In the genomic region with DNA sequence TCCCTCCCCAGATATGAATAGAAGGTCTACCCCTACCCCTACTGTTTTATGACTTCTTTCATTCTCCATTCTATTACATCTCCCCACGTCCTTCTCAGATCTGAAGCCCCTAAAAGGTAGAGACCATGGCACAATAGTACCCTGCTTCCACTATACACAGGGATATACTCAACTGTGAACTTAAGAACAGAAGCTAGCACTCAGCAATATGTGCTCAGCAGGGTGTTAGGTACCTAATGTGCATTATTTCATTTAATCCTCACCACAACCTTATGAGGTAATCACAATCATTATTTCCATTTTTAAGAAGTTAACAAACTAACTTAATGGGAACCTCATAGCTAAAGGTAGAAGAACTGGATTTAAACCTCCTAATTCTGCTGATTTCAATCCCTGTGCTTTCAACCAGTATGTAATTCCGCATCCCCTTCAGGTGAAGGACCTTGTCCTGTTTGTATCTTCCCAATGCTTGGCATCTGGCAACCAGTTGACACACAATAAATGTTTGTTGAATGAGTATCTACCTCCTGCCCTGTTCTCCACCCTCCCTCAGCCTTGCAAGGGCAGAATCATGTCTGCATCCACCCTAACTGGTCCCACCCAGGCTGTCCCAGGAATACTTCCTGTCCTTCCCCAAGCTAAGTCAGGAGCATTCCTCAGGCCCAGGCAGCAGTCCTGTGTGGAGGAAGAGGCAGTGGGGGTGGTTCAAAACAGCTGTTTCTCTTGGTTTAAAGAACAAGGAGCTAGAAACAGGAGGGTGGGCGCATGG, we compare ENCODE assay signal across 1 cellular context.
TF ChIP-seq lines count a peak whose summit lies in the region.

No MANE protein-coding gene starts in this region.

TF ChIP-seq in WTC11, 78 proteins besides CTCF, POLR2A, EP300 and RAD21 (continued from another document):
- TF ChIP-seq, protein P1, sequence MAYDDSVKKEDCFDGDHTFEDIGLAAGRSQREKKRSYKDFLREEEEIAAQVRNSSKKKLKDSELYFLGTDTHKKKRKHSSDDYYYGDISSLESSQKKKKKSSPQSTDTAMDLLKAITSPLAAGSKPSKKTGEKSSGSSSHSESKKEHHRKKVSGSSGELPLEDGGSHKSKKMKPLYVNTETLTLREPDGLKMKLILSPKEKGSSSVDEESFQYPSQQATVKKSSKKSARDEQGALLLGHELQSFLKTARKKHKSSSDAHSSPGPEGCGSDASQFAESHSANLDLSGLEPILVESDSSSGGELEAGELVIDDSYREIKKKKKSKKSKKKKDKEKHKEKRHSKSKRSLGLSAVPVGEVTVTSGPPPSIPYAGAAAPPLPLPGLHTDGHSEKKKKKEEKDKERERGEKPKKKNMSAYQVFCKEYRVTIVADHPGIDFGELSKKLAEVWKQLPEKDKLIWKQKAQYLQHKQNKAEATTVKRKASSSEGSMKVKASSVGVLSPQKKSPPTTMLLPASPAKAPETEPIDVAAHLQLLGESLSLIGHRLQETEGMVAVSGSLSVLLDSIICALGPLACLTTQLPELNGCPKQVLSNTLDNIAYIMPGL (CRISPR knock-in tag; IDR thresholded peaks at IDR 0.05), result no peak
- TF ChIP-seq FOXK1 (CRISPR knock-in tag; IDR thresholded peaks at IDR 0.05) (no peak), SOX15 (CRISPR knock-in tag; IDR thresholded peaks at IDR 0.05) (no peak), PRRX2 (CRISPR knock-in tag; IDR thresholded peaks at IDR 0.05) (no peak), ZNF219 (CRISPR knock-in tag; IDR thresholded peaks at IDR 0.05; ENCODE audit: borderline replicate concordance) (no peak), FOXJ3 (CRISPR knock-in tag; IDR thresholded peaks at IDR 0.05; ENCODE audit: borderline replicate concordance) (no peak), ZNF416 (CRISPR knock-in tag; IDR thresholded peaks at IDR 0.05) (no peak), TEAD4 (CRISPR knock-in tag; IDR thresholded peaks at IDR 0.05) (no peak), ZNF138 (CRISPR knock-in tag; conservative IDR thresholded peaks at IDR 0.05) (no peak), NFE2L1 (CRISPR knock-in tag; IDR thresholded peaks at IDR 0.05) (no peak), ZNF396 (CRISPR knock-in tag; IDR thresholded peaks at IDR 0.05; ENCODE audit: borderline replicate concordance) (no peak), ZNF263 (CRISPR knock-in tag; IDR thresholded peaks at IDR 0.05; ENCODE audit: low read depth) (no peak), KAT7 (CRISPR knock-in tag; IDR thresholded peaks at IDR 0.05; ENCODE audit: borderline replicate concordance) (no peak), ELF4 (CRISPR knock-in tag; IDR thresholded peaks at IDR 0.05; ENCODE audit: low read depth) (no peak)
- TF ChIP-seq, protein P2, sequence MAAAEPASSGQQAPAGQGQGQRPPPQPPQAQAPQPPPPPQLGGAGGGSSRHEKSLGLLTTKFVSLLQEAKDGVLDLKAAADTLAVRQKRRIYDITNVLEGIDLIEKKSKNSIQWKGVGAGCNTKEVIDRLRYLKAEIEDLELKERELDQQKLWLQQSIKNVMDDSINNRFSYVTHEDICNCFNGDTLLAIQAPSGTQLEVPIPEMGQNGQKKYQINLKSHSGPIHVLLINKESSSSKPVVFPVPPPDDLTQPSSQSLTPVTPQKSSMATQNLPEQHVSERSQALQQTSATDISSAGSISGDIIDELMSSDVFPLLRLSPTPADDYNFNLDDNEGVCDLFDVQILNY (CRISPR knock-in tag; IDR thresholded peaks at IDR 0.05), result no peak
- TF ChIP-seq, protein P3, sequence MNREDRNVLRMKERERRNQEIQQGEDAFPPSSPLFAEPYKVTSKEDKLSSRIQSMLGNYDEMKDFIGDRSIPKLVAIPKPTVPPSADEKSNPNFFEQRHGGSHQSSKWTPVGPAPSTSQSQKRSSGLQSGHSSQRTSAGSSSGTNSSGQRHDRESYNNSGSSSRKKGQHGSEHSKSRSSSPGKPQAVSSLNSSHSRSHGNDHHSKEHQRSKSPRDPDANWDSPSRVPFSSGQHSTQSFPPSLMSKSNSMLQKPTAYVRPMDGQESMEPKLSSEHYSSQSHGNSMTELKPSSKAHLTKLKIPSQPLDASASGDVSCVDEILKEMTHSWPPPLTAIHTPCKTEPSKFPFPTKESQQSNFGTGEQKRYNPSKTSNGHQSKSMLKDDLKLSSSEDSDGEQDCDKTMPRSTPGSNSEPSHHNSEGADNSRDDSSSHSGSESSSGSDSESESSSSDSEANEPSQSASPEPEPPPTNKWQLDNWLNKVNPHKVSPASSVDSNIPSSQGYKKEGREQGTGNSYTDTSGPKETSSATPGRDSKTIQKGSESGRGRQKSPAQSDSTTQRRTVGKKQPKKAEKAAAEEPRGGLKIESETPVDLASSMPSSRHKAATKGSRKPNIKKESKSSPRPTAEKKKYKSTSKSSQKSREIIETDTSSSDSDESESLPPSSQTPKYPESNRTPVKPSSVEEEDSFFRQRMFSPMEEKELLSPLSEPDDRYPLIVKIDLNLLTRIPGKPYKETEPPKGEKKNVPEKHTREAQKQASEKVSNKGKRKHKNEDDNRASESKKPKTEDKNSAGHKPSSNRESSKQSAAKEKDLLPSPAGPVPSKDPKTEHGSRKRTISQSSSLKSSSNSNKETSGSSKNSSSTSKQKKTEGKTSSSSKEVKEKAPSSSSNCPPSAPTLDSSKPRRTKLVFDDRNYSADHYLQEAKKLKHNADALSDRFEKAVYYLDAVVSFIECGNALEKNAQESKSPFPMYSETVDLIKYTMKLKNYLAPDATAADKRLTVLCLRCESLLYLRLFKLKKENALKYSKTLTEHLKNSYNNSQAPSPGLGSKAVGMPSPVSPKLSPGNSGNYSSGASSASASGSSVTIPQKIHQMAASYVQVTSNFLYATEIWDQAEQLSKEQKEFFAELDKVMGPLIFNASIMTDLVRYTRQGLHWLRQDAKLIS (CRISPR knock-in tag; IDR thresholded peaks at IDR 0.05; ENCODE audit: borderline replicate concordance), result no peak
- TF ChIP-seq, protein P4, sequence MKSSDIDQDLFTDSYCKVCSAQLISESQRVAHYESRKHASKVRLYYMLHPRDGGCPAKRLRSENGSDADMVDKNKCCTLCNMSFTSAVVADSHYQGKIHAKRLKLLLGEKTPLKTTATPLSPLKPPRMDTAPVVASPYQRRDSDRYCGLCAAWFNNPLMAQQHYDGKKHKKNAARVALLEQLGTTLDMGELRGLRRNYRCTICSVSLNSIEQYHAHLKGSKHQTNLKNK (CRISPR knock-in tag; IDR thresholded peaks at IDR 0.05), result no peak
- TF ChIP-seq, protein P5, sequence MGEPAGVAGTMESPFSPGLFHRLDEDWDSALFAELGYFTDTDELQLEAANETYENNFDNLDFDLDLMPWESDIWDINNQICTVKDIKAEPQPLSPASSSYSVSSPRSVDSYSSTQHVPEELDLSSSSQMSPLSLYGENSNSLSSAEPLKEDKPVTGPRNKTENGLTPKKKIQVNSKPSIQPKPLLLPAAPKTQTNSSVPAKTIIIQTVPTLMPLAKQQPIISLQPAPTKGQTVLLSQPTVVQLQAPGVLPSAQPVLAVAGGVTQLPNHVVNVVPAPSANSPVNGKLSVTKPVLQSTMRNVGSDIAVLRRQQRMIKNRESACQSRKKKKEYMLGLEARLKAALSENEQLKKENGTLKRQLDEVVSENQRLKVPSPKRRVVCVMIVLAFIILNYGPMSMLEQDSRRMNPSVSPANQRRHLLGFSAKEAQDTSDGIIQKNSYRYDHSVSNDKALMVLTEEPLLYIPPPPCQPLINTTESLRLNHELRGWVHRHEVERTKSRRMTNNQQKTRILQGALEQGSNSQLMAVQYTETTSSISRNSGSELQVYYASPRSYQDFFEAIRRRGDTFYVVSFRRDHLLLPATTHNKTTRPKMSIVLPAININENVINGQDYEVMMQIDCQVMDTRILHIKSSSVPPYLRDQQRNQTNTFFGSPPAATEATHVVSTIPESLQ (CRISPR knock-in tag; IDR thresholded peaks at IDR 0.05), result no peak
- TF ChIP-seq, protein P6, sequence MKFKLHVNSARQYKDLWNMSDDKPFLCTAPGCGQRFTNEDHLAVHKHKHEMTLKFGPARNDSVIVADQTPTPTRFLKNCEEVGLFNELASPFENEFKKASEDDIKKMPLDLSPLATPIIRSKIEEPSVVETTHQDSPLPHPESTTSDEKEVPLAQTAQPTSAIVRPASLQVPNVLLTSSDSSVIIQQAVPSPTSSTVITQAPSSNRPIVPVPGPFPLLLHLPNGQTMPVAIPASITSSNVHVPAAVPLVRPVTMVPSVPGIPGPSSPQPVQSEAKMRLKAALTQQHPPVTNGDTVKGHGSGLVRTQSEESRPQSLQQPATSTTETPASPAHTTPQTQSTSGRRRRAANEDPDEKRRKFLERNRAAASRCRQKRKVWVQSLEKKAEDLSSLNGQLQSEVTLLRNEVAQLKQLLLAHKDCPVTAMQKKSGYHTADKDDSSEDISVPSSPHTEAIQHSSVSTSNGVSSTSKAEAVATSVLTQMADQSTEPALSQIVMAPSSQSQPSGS (CRISPR knock-in tag; IDR thresholded peaks at IDR 0.05; ENCODE audit: borderline replicate concordance, low read depth), result no peak
